ENCODE assay signal across 9 cellular contexts in genomic region chr1:60425528-60425927, GRCh38.
DNase-seq lines count a peak whose midpoint lies in the region; ATAC-seq and TF ChIP-seq lines count a peak whose summit lies in the region.
"Had no signal": no experiment of that assay in that cellular context is flagged by ENCODE, and none has a peak within 500 bp of the region (broad histone marks: within the 10 kb centered on the region; RNA-seq: fewer than 3 reads in every experiment).

No MANE protein-coding gene starts in this region.

- ATAC-seq in HG02798 (IDR thresholded peaks at IDR 0.05; ENCODE audit: poor library complexity, unreplicated experiment) = peak; percentile 53
- ATAC-seq in SK-N-SH treated with all-trans-retinoic acid at 6 μM for 48 hours = peak; percentile 53; the same call in 1 of the 3 replicates
- ATAC-seq in left colon = peak; percentile 55
- ATAC-seq in gastroesophageal sphincter = no peak

- TF ChIP-seq CTCF in gastroesophageal sphincter (IDR thresholded peaks at IDR 0.05) = peak in 1 of 4 experiments; percentile 10

- intact Hi-C loops in left colon (cut with DNase I, micrococcal nuclease) = no loop called here

- DNase-seq in EH (ENCODE audit: low read depth) (peak; percentile 4), left colon (no peak), G401 (ENCODE audit: low spot score) (no peak), mucosa of gallbladder (ENCODE audit: low spot score) (no peak), DMS153 (lab: John Stamatoyannopoulos, UW) (no peak)
- DNase-seq: NCI-H2081 treated with DMSO at 0.1 percent for 48 hours had no signal

- WGBS in gastroesophageal sphincter (ENCODE audit: low coverage in 1 of 2), 2 donors = 67 to 75% methylated on average over 1 of the region's 1 CpG

- no peak for TF ChIP-seq EP300 in gastroesophageal sphincter (IDR thresholded peaks at IDR 0.05)

- peaks cover 0 to 12% (median 0%) of the 10 kb centered on the region in 3 donors for H3K9me3 ChIP-seq in gastroesophageal sphincter

- H3K27me3 ChIP-seq in gastroesophageal sphincter = no peaks in the 10 kb centered on the region

- in situ Hi-C loops in G401 (cut with HindIII; ENCODE audit: low sequenced_read_pairs) = no loop called here

- no peak overlapping the region for H3K27ac ChIP-seq in gastroesophageal sphincter

- H3K4me1 ChIP-seq in gastroesophageal sphincter = peaks cover 0 to 9% (median 0%) of the 10 kb centered on the region in 3 donors

- no peaks in the 10 kb centered on the region for H3K36me3 ChIP-seq in gastroesophageal sphincter

- TF ChIP-seq POLR2A in gastroesophageal sphincter (IDR thresholded peaks at IDR 0.05) = no peak

- H3K4me3 ChIP-seq in gastroesophageal sphincter = no peak overlapping the region

TF ChIP-seq in SK-N-SH treated with all-trans-retinoic acid at 6 μM for 48 hours, 23 proteins besides CTCF, POLR2A, EP300 and RAD21:
- no peak for TF ChIP-seq ZFP3 (CRISPR knock-in tag; IDR thresholded peaks at IDR 0.05)
- TF ChIP-seq ESRRG (CRISPR knock-in tag; IDR thresholded peaks at IDR 0.05) = no peak
- no peak for TF ChIP-seq CREB5 (CRISPR knock-in tag; IDR thresholded peaks at IDR 0.05; ENCODE audit: low read depth)
- TF ChIP-seq ARNTL (CRISPR knock-in tag; IDR thresholded peaks at IDR 0.05; ENCODE audit: borderline replicate concordance, low read depth) = no peak
- TF ChIP-seq ZFP30 (CRISPR knock-in tag; IDR thresholded peaks at IDR 0.05) = no peak
- TF ChIP-seq RARB (CRISPR knock-in tag; IDR thresholded peaks at IDR 0.05) = no peak
- TF ChIP-seq ZC3H10 (CRISPR knock-in tag; IDR thresholded peaks at IDR 0.05) = no peak
- no peak for TF ChIP-seq TSHZ2 (CRISPR knock-in tag; IDR thresholded peaks at IDR 0.05)
- no peak for TF ChIP-seq TCF4 (CRISPR knock-in tag; IDR thresholded peaks at IDR 0.05; ENCODE audit: borderline replicate concordance)
- no peak for TF ChIP-seq OSR1 (CRISPR knock-in tag; IDR thresholded peaks at IDR 0.05)
- TF ChIP-seq TOX (CRISPR knock-in tag; IDR thresholded peaks at IDR 0.05; ENCODE audit: borderline replicate concordance) = no peak
- no peak for TF ChIP-seq ZNF70 (CRISPR knock-in tag; IDR thresholded peaks at IDR 0.05)
- no peak for TF ChIP-seq BACH2 (CRISPR knock-in tag; IDR thresholded peaks at IDR 0.05; ENCODE audit: borderline replicate concordance)
- TF ChIP-seq PATZ1 (CRISPR knock-in tag; IDR thresholded peaks at IDR 0.05; ENCODE audit: borderline replicate concordance) = no peak
- no peak for TF ChIP-seq ISL1 (CRISPR knock-in tag; IDR thresholded peaks at IDR 0.05)
- no peak for TF ChIP-seq PPARA (CRISPR knock-in tag; IDR thresholded peaks at IDR 0.05; ENCODE audit: borderline replicate concordance)
- no peak for TF ChIP-seq ZNF8 (CRISPR knock-in tag; IDR thresholded peaks at IDR 0.05)
- TF ChIP-seq SNAI2 (CRISPR knock-in tag; IDR thresholded peaks at IDR 0.05) = no peak
